Comparison of ENCODE assay signal across 9 cellular contexts in the genomic region with DNA sequence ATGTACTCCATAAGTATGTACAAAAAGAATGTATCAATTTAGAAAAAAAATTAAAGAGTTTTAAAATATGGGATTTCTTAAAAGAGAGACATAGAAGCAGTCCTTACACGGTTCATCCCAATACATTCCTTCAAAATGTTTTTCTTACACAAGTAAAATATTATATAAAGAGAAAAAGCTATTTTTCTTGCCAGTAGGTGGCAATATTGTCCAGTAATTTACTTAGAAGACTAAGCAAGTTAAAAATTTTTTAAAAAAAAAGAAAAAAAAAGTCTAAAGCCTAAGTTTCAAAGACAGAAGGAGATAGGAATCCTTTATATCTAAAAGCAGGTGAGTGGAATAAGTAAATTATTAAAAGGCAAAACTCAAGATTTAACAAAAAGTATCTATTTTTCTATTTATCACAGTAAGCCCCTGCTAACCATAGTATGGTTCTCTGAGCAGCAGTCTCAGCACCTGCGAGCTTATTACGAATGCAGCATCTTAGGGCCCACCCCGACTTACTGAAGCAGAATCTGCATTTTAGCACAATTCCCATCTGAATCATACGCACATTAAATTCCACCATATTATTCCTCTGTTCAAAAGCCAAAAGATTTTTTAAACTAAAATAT.
DNase-seq lines count a peak whose midpoint lies in the region; FAIRE-seq and TF ChIP-seq lines count a peak whose summit lies in the region.
"Had no signal": no experiment of that assay in that cellular context is flagged by ENCODE, and none has a peak within 500 bp of the region (broad histone marks: within the 10 kb centered on the region; RNA-seq: fewer than 3 reads in every experiment).

No MANE protein-coding gene starts in this region.

- TF ChIP-seq CTCF in BJ (IDR thresholded peaks at IDR 0.05; ENCODE audit: insufficient read depth, low read depth, low read length) (peak; percentile 22; the same call in 1 of the 2 replicates), RWPE1 (conservative IDR thresholded peaks at IDR 0.05; ENCODE audit: low read depth) (peak; percentile 64), vagina (IDR thresholded peaks at IDR 0.05) (peak in 2 of 3 experiments; percentile 20 to 51)

- DNase-seq in BJ (ENCODE audit: low read depth) (peak; percentile 31), HCEC 1CT (peak; percentile 47), RWPE1 (ENCODE audit: low spot score) (no peak), frontal cortex (ENCODE audit: low spot score in 2 of 2) (peak in 1 of 2 donors; percentile 25), vagina (ENCODE audit: extremely low spot score in 2 of 2) (no peak), caudate nucleus (lab: John Stamatoyannopoulos, UW) (no peak)
- no peak for DNase-seq in activated T-cell treated with anti-CD3 and anti-CD28 coated beads, Interleukin-2, amount 50 U/mL, for 24 hours
- no peak for DNase-seq in effector CD8-positive, alpha-beta T cell (lab: John Stamatoyannopoulos, UW)

- H3K4me3 Mint-ChIP-seq in activated T-cell treated with anti-CD3 and anti-CD28 coated beads, Interleukin-2, amount 50 U/mL, for 24 hours: no peak overlapping the region
- H3K4me3 Mint-ChIP-seq: stimulated activated naive CD8-positive, alpha-beta T cell treated with anti-CD3 and anti-CD28 coated beads, Interleukin-15, Interleukin-2, amounts not matched to agents 100 ng/mL and 50 ng/mL, for 24 hours had no signal

- no peak overlapping the region for H3K27ac Mint-ChIP-seq in activated T-cell treated with anti-CD3 and anti-CD28 coated beads, Interleukin-2, amount 50 U/mL, for 24 hours
- H3K27ac Mint-ChIP-seq: stimulated activated naive CD8-positive, alpha-beta T cell treated with anti-CD3 and anti-CD28 coated beads, Interleukin-15, Interleukin-2, amounts not matched to agents 100 ng/mL and 50 ng/mL, for 24 hours had no signal

- no peaks in the 10 kb centered on the region for H3K9me3 ChIP-seq in vagina

- POLR2A ChIA-PET in BJ (lab: Charles Lee) (interaction anchor here (0.6 kb wide), 1 partner anchor 1132 kb away, joined by 3 read pairs; no protein-coding TSS in a partner anchor), RWPE1 (lab: Yijun Ruan, JAX; ENCODE audit: low non-redundant PET) (no interaction called here)

- H3K4me1 ChIP-seq in vagina: no peaks in the 10 kb centered on the region

- no peaks in the 10 kb centered on the region for H3K36me3 Mint-ChIP-seq in activated T-cell treated with anti-CD3 and anti-CD28 coated beads, Interleukin-2, amount 50 U/mL, for 24 hours (ENCODE audit: low read depth)

- H3K4me1 Mint-ChIP-seq in activated T-cell treated with anti-CD3 and anti-CD28 coated beads, Interleukin-2, amount 50 U/mL, for 24 hours (ENCODE audit: low read depth): no peaks in the 10 kb centered on the region

- H3K27me3 ChIP-seq in BJ (ENCODE audit: control insufficient read depth, insufficient read depth, low read length) (no peaks in the 10 kb centered on the region), vagina (no peaks in the 10 kb centered on the region)

- peaks cover 15% of the 10 kb centered on the region for H3K27me3 Mint-ChIP-seq in activated T-cell treated with anti-CD3 and anti-CD28 coated beads, Interleukin-2, amount 50 U/mL, for 24 hours

- H3K36me3 ChIP-seq in BJ (ENCODE audit: control insufficient read depth, insufficient read depth, low read length): no peaks in the 10 kb centered on the region
- no peaks in the 10 kb centered on the region for H3K36me3 ChIP-seq in vagina

- CTCF ChIA-PET in BJ (lab: Yijun Ruan, JAX) (interaction anchor here (0.6 to 2.3 kb wide), 15 partner anchors 13 to 403 kb away, joined by 3 to 25 read pairs (median 5); no protein-coding TSS in a partner anchor), RWPE1 (lab: Yijun Ruan, JAX) (interaction anchor here (0.6 kb wide), 2 partner anchors 305 to 925 kb away, joined by 3 read pairs; no protein-coding TSS in a partner anchor)

- peak; percentile 95 for FAIRE-seq in frontal cortex (lab: Jason Lieb, UNC)

- TF ChIP-seq POLR2A in vagina (IDR thresholded peaks at IDR 0.05): no peak

- H3K27ac ChIP-seq in RWPE1 (no peak overlapping the region), vagina (no peak overlapping the region), caudate nucleus (ENCODE audit: low read depth, low read length) (no peak overlapping the region)

- no peak overlapping the region for H3K4me3 ChIP-seq in BJ (ENCODE audit: low read depth, low read length)
- H3K4me3 ChIP-seq in vagina: no peak overlapping the region

- no peaks in the 10 kb centered on the region for H3K9me3 Mint-ChIP-seq in activated T-cell treated with anti-CD3 and anti-CD28 coated beads, Interleukin-2, amount 50 U/mL, for 24 hours
- H3K9me3 Mint-ChIP-seq: stimulated activated naive CD8-positive, alpha-beta T cell treated with anti-CD3 and anti-CD28 coated beads, Interleukin-15, Interleukin-2, amounts not matched to agents 100 ng/mL and 50 ng/mL, for 24 hours had no signal

- intact Hi-C loops in vagina (cut with DNase I): no loop called here

Comparison
In these comparisons a context has a peak if more than half of its experiments do, and no peak if none do; other contexts are left out.
1. DNase-seq: peak in BJ (single experiment) and HCEC 1CT (single experiment); none in RWPE1 (single experiment), vagina (0 of 2), caudate nucleus (0 of 61), activated T-cell treated with anti-CD3 and anti-CD28 coated beads, Interleukin-2, amount 50 U/mL, for 24 hours (single experiment) and effector CD8-positive, alpha-beta T cell (single experiment).
2. Peak in every context shown above with its lines, with median percentiles within 50 percentile points of each other: CTCF ChIP-seq.